In genomic region chr6:26273673-26274595, GRCh38 we compare ENCODE assay signal across 8 cellular contexts.
A peak's percentile ranks its signal among the peaks of the same experiment; 100 is the strongest.
DNase-seq lines count a peak whose midpoint lies in the region; ATAC-seq, FAIRE-seq and TF ChIP-seq lines count a peak whose summit lies in the region.

No MANE protein-coding gene starts in this region.

- H3K9me1 ChIP-seq in keratinocyte (ENCODE audit: control insufficient read depth, extremely low read depth, insufficient read depth, low read length): no peaks in the 10 kb centered on the region

- POLR2A ChIA-PET in MCF 10A (lab: Yijun Ruan, JAX): interaction anchor here (0.6 to 11.7 kb wide), 44 partner anchors 10 to 1564 kb away, joined by 3 to 405 read pairs (median 9); partner anchors contain the start of gene HMGN4

- peaks cover 3% of the 10 kb centered on the region for H3K4me1 Mint-ChIP-seq in MCF 10A (ENCODE audit: insufficient read depth, unreplicated experiment)

- dilution Hi-C loops in keratinocyte (cut with MboI; ENCODE audit: extremely low pct_ligation_motif_present, low sequenced_read_pairs): no loop called here

- H3K9ac ChIP-seq in keratinocyte (ENCODE audit: control insufficient read depth, extremely low read depth, insufficient read depth, low read length): peak overlapping the region; percentile 89

- no peak for TF ChIP-seq POLR2A in breast epithelium (IDR thresholded peaks at IDR 0.05)

- peaks cover 0 to 3% of the 10 kb centered on the region in 2 donors for H3K4me1 ChIP-seq in breast epithelium
- H3K4me1 ChIP-seq in keratinocyte (ENCODE audit: control insufficient read depth, extremely low read depth, insufficient read depth, low read length): peaks cover 30% of the 10 kb centered on the region
- peaks cover 6% of the 10 kb centered on the region for H3K4me1 ChIP-seq in upper lobe of right lung

- H3K9me3 Mint-ChIP-seq in MCF 10A (ENCODE audit: unreplicated experiment): no peaks in the 10 kb centered on the region

- H3K27me3 ChIP-seq in breast epithelium: peaks cover 0 to 15% of the 10 kb centered on the region in 2 donors
- no peaks in the 10 kb centered on the region for H3K27me3 ChIP-seq in keratinocyte (ENCODE audit: control insufficient read depth, extremely low read depth, insufficient read depth, low read length)
- peaks cover 37% of the 10 kb centered on the region for H3K27me3 ChIP-seq in upper lobe of right lung

- H3K4me2 ChIP-seq in keratinocyte (ENCODE audit: control insufficient read depth, extremely low read depth, insufficient read depth, low read depth, low read length): peak overlapping the region; percentile 74

- FAIRE-seq in keratinocyte (lab: Jason Lieb, UNC): no peak

- DNase-seq in breast epithelium (ENCODE audit: low spot score in 2 of 2) (no peak), MCF 10A (ENCODE audit: unreplicated experiment) (no peak), keratinocyte (ENCODE audit: low read depth, low spot score) (no peak), upper lobe of right lung (no peak)
- DNase-seq in activated CD4-positive, alpha-beta T cell treated with anti-CD3 and anti-CD28 coated beads, Interleukin-2, amount 50 U/mL, for 1 hour: peak; percentile 13

- intact Hi-C loops in breast epithelium (cut with DNase I; ENCODE audit: low total_unique reads) (no loop called here), MCF 10A (cut with micrococcal nuclease) (loop anchor here (2.0 to 5.0 kb wide), 2 partner anchors 39 to 858 kb away; a partner anchor contains a TSS), upper lobe of right lung (cut with DNase I) (no loop called here)

- ATAC-seq in upper lobe of right lung: no peak
- ATAC-seq in GM19324 (IDR thresholded peaks at IDR 0.05; ENCODE audit: low FRiP score, unreplicated experiment): no peak
- ATAC-seq in GM18907 (IDR thresholded peaks at IDR 0.05; ENCODE audit: unreplicated experiment): no peak
- no peak for ATAC-seq in GM19351 (IDR thresholded peaks at IDR 0.05; ENCODE audit: unreplicated experiment)

- H2AFZ ChIP-seq in keratinocyte (ENCODE audit: control insufficient read depth, low read length): peak overlapping the region; percentile 93

- H3K27ac ChIP-seq in breast epithelium (peak overlapping the region; percentile 92 to 95), keratinocyte (ENCODE audit: control insufficient read depth, insufficient read depth, low read length) (peak overlapping the region; percentile 76), upper lobe of right lung (peak overlapping the region; percentile 89)

- H3K36me3 ChIP-seq in breast epithelium: no peaks in the 10 kb centered on the region
- no peaks in the 10 kb centered on the region for H3K36me3 ChIP-seq in keratinocyte (ENCODE audit: control insufficient read depth in 2 of 2, extremely low read depth in 1 of 2, insufficient read depth in 2 of 2, low read length in 2 of 2)
- H3K36me3 ChIP-seq in upper lobe of right lung: no peaks in the 10 kb centered on the region

- peak overlapping the region; percentile 49 to 70 (median 58) for H3K4me3 ChIP-seq in breast epithelium
- peak overlapping the region; percentile 36 to 75 (median 62) for H3K4me3 ChIP-seq in keratinocyte (ENCODE audit: control insufficient read depth in 2 of 3, extremely low read depth in 1 of 3, insufficient read depth in 2 of 3, low read depth in 1 of 3, low read length in 3 of 3)
- peak overlapping the region; percentile 56 for H3K4me3 ChIP-seq in upper lobe of right lung

- TF ChIP-seq CTCF in breast epithelium (IDR thresholded peaks at IDR 0.05): no peak
- TF ChIP-seq CTCF in MCF 10A (IDR thresholded peaks at IDR 0.05; ENCODE audit: unreplicated experiment): no peak
- no peak for TF ChIP-seq CTCF in keratinocyte (optimal IDR thresholded peaks at IDR 0.05 in 1 of 3, IDR thresholded peaks at IDR 0.05 in 1 of 3, conservative IDR thresholded peaks at IDR 0.05 in 1 of 3; ENCODE audit: extremely low read depth in 1 of 3, insufficient read depth in 2 of 3, low read length in 3 of 3)
- TF ChIP-seq CTCF in upper lobe of right lung (IDR thresholded peaks at IDR 0.05): no peak

- no peaks in the 10 kb centered on the region for H3K9me3 ChIP-seq in breast epithelium
- no peaks in the 10 kb centered on the region for H3K9me3 ChIP-seq in keratinocyte (ENCODE audit: control insufficient read depth, low read depth, low read length)
- no peaks in the 10 kb centered on the region for H3K9me3 ChIP-seq in upper lobe of right lung

- H3K27ac Mint-ChIP-seq in MCF 10A (ENCODE audit: low read depth, unreplicated experiment): no peak overlapping the region

- H3K79me2 ChIP-seq in keratinocyte (ENCODE audit: control insufficient read depth, insufficient read depth, low read length): no peaks in the 10 kb centered on the region

- H3K4me3 Mint-ChIP-seq in MCF 10A (ENCODE audit: unreplicated experiment): no peak overlapping the region

- no peaks in the 10 kb centered on the region for H3K36me3 Mint-ChIP-seq in MCF 10A (ENCODE audit: insufficient read depth, unreplicated experiment)

- no TSS peak for BruUV-seq in MCF 10A (replicated peaks; lab: Mats Ljungman, UMichigan)

- CTCF ChIA-PET in MCF 10A (lab: Yijun Ruan, JAX): interaction anchor here (0.6 to 1.6 kb wide), 6 partner anchors 11 to 99 kb away, joined by 3 to 4 read pairs (median 4); a partner anchor contains a TSS

- no peaks in the 10 kb centered on the region for H3K27me3 Mint-ChIP-seq in MCF 10A (ENCODE audit: insufficient read depth, unreplicated experiment)

- no peaks in the 10 kb centered on the region for H4K20me1 ChIP-seq in keratinocyte (ENCODE audit: control insufficient read depth, extremely low read depth, insufficient read depth, low read length)
